Comparison of ENCODE assay signal across 13 cellular contexts in genomic region chr10:103062854-103063642, GRCh38.
DNase-seq lines count a peak whose midpoint lies in the region; ATAC-seq and TF ChIP-seq lines count a peak whose summit lies in the region.
"Had no signal": no experiment of that assay in that cellular context is flagged by ENCODE, and none has a peak within 500 bp of the region (broad histone marks: within the 10 kb centered on the region; RNA-seq: fewer than 3 reads in every experiment).

No MANE protein-coding gene starts in this region.

- no peaks in the 10 kb centered on the region for H3K27me3 Mint-ChIP-seq in chondrocyte (ENCODE audit: low read depth)
- H3K27me3 Mint-ChIP-seq in stimulated activated memory B cell treated with anti-CD40 and anti-IgM and Interleukin-4, amounts not matched to agents 10 μg/mL and 1 μg/mL and 100 μg/mL, for 72 hours: no peaks in the 10 kb centered on the region

- peak; percentile 66 for TF ChIP-seq CTCF in chondrocyte (IDR thresholded peaks at IDR 0.05)

- ATAC-seq in HG02798 (IDR thresholded peaks at IDR 0.05; ENCODE audit: poor library complexity, unreplicated experiment): no peak
- ATAC-seq in stimulated activated memory B cell treated with anti-CD40 and anti-IgM and Interleukin-4, amounts not matched to agents 10 μg/mL and 1 μg/mL and 100 μg/mL, for 72 hours: no peak
- ATAC-seq: body of pancreas had no signal

- peaks cover 19% of the 10 kb centered on the region for H3K4me1 Mint-ChIP-seq in chondrocyte (ENCODE audit: low read depth)
- H3K4me1 Mint-ChIP-seq in stimulated activated memory B cell treated with anti-CD40 and anti-IgM and Interleukin-4, amounts not matched to agents 10 μg/mL and 1 μg/mL and 100 μg/mL, for 72 hours: peaks cover 6% of the 10 kb centered on the region

- no peaks in the 10 kb centered on the region for H3K9me3 Mint-ChIP-seq in chondrocyte (ENCODE audit: low read depth)
- H3K9me3 Mint-ChIP-seq in stimulated activated memory B cell treated with anti-CD40 and anti-IgM and Interleukin-4, amounts not matched to agents 10 μg/mL and 1 μg/mL and 100 μg/mL, for 72 hours: no peaks in the 10 kb centered on the region

- DNase-seq in NCI-H2227 (lab: John Stamatoyannopoulos, UW; ENCODE audit: unreplicated experiment): peak; percentile 19
- no peak for DNase-seq in NCI-H2227 treated with DMSO at 0.1 percent for 48 hours (lab: John Stamatoyannopoulos, UW)
- DNase-seq in NCI-H526 treated with DMSO at 0.1 percent for 48 hours (lab: John Stamatoyannopoulos, UW): peak; percentile 22
- no peak for DNase-seq in chondrocyte (ENCODE audit: low spot score)
- peak; percentile 56 for DNase-seq in putamen (ENCODE audit: low spot score)
- no peak for DNase-seq in NCI-H1436 (lab: John Stamatoyannopoulos, UW)
- DNase-seq: body of pancreas; kidney; NCI-H345; stimulated activated CD4-positive, alpha-beta T cell treated with anti-CD3 and anti-CD28 coated beads, Interleukin-2, amount 100 ng/mL, for 48 hours; T-helper 2 cell had no signal

- peaks cover 21% of the 10 kb centered on the region for H3K36me3 Mint-ChIP-seq in chondrocyte (ENCODE audit: low read depth)
- H3K36me3 Mint-ChIP-seq in stimulated activated memory B cell treated with anti-CD40 and anti-IgM and Interleukin-4, amounts not matched to agents 10 μg/mL and 1 μg/mL and 100 μg/mL, for 72 hours: peaks cover 10% of the 10 kb centered on the region

- no peak overlapping the region for H3K4me3 Mint-ChIP-seq in chondrocyte (ENCODE audit: unreplicated experiment)
- no peak overlapping the region for H3K4me3 Mint-ChIP-seq in stimulated activated memory B cell treated with anti-CD40 and anti-IgM and Interleukin-4, amounts not matched to agents 10 μg/mL and 1 μg/mL and 100 μg/mL, for 72 hours

- no peak overlapping the region for H3K27ac Mint-ChIP-seq in chondrocyte (ENCODE audit: unreplicated experiment)
- no peak overlapping the region for H3K27ac Mint-ChIP-seq in stimulated activated memory B cell treated with anti-CD40 and anti-IgM and Interleukin-4, amounts not matched to agents 10 μg/mL and 1 μg/mL and 100 μg/mL, for 72 hours

Comparison
In these comparisons a context has a peak if more than half of its experiments do, and no peak if none do; other contexts are left out.
1. DNase-seq: peak in NCI-H2227 (single experiment), NCI-H526 treated with DMSO at 0.1 percent for 48 hours (single experiment) and putamen (single experiment); none in NCI-H2227 treated with DMSO at 0.1 percent for 48 hours (single experiment), chondrocyte (single experiment) and NCI-H1436 (single experiment).